ENCODE assay signal across 1 cellular context in the genomic region with DNA sequence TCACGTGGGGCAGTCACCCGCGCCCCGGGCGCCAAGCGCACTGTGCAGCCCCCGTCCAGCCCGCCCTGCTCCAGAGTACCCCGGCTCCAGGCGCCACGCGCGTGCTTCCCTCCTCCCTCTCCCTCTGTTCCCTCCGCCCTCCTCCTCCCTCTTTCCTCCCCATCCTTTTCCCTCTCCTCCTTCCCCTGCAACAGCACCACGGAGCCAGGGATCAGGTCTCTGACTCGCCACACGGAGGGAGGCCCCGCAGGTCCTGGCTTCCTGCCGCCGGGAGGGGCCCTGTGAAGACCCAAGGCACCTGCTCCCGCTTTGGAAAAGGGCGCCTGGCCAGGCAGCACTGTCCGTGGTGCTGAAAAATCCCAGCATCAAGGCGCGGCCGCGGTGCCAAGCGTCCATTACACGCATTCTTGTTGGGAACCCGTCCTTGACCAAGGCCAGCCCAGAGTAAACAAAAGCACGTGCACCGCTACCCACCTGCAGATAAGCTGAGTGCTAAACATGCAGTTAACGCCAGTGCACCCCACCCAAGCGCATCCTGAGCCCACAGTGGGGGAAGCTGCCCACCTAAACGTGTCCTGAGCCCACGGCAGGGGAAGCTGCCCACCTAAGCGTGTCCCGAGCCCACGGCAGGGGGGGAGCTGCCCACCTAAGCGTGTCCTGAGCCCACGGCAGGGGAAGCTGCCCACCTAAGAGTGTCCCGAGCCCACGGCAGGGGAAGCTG.
TF ChIP-seq lines count a peak whose summit lies in the region.

No MANE protein-coding gene starts in this region.

TF ChIP-seq in HepG2, 621 proteins besides CTCF, POLR2A, EP300 and RAD21 (continued from another document):
- TF ChIP-seq, protein P1, sequence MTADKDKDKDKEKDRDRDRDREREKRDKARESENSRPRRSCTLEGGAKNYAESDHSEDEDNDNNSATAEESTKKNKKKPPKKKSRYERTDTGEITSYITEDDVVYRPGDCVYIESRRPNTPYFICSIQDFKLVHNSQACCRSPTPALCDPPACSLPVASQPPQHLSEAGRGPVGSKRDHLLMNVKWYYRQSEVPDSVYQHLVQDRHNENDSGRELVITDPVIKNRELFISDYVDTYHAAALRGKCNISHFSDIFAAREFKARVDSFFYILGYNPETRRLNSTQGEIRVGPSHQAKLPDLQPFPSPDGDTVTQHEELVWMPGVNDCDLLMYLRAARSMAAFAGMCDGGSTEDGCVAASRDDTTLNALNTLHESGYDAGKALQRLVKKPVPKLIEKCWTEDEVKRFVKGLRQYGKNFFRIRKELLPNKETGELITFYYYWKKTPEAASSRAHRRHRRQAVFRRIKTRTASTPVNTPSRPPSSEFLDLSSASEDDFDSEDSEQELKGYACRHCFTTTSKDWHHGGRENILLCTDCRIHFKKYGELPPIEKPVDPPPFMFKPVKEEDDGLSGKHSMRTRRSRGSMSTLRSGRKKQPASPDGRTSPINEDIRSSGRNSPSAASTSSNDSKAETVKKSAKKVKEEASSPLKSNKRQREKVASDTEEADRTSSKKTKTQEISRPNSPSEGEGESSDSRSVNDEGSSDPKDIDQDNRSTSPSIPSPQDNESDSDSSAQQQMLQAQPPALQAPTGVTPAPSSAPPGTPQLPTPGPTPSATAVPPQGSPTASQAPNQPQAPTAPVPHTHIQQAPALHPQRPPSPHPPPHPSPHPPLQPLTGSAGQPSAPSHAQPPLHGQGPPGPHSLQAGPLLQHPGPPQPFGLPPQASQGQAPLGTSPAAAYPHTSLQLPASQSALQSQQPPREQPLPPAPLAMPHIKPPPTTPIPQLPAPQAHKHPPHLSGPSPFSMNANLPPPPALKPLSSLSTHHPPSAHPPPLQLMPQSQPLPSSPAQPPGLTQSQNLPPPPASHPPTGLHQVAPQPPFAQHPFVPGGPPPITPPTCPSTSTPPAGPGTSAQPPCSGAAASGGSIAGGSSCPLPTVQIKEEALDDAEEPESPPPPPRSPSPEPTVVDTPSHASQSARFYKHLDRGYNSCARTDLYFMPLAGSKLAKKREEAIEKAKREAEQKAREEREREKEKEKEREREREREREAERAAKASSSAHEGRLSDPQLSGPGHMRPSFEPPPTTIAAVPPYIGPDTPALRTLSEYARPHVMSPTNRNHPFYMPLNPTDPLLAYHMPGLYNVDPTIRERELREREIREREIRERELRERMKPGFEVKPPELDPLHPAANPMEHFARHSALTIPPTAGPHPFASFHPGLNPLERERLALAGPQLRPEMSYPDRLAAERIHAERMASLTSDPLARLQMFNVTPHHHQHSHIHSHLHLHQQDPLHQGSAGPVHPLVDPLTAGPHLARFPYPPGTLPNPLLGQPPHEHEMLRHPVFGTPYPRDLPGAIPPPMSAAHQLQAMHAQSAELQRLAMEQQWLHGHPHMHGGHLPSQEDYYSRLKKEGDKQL (CRISPR knock-in tag; IDR thresholded peaks at IDR 0.05; ENCODE audit: low read depth), result no peak
- peak; percentile 77; the same call in 1 of the 2 replicates for TF ChIP-seq ZNF230 (CRISPR knock-in tag; IDR thresholded peaks at IDR 0.05)
- TF ChIP-seq, protein P2, sequence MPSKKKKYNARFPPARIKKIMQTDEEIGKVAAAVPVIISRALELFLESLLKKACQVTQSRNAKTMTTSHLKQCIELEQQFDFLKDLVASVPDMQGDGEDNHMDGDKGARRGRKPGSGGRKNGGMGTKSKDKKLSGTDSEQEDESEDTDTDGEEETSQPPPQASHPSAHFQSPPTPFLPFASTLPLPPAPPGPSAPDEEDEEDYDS (CRISPR knock-in tag; IDR thresholded peaks at IDR 0.05), result 0 out of 2 replicates have a peak, but pooled peaks have one; percentile 25
- 0 out of 2 replicates have a peak, but pooled peaks have one; percentile 29 for TF ChIP-seq KMT2B (CRISPR knock-in tag; IDR thresholded peaks at IDR 0.05)
- TF ChIP-seq, protein P3, sequence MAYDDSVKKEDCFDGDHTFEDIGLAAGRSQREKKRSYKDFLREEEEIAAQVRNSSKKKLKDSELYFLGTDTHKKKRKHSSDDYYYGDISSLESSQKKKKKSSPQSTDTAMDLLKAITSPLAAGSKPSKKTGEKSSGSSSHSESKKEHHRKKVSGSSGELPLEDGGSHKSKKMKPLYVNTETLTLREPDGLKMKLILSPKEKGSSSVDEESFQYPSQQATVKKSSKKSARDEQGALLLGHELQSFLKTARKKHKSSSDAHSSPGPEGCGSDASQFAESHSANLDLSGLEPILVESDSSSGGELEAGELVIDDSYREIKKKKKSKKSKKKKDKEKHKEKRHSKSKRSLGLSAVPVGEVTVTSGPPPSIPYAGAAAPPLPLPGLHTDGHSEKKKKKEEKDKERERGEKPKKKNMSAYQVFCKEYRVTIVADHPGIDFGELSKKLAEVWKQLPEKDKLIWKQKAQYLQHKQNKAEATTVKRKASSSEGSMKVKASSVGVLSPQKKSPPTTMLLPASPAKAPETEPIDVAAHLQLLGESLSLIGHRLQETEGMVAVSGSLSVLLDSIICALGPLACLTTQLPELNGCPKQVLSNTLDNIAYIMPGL (CRISPR knock-in tag; IDR thresholded peaks at IDR 0.05; ENCODE audit: borderline replicate concordance in 1 of 2, low read depth in 1 of 2), result no peak
- TF ChIP-seq HDAC1 (CRISPR knock-in tag; IDR thresholded peaks at IDR 0.05), result peak; percentile 73
- peak; percentile 86; the same call in 1 of the 2 replicates for TF ChIP-seq MAF1 (CRISPR knock-in tag; IDR thresholded peaks at IDR 0.05; ENCODE audit: borderline replicate concordance)
- TF ChIP-seq MBNL3 (CRISPR knock-in tag; conservative IDR thresholded peaks at IDR 0.05), result no peak
- TF ChIP-seq, protein P4, sequence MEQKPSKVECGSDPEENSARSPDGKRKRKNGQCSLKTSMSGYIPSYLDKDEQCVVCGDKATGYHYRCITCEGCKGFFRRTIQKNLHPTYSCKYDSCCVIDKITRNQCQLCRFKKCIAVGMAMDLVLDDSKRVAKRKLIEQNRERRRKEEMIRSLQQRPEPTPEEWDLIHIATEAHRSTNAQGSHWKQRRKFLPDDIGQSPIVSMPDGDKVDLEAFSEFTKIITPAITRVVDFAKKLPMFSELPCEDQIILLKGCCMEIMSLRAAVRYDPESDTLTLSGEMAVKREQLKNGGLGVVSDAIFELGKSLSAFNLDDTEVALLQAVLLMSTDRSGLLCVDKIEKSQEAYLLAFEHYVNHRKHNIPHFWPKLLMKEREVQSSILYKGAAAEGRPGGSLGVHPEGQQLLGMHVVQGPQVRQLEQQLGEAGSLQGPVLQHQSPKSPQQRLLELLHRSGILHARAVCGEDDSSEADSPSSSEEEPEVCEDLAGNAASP (CRISPR knock-in tag; IDR thresholded peaks at IDR 0.05; ENCODE audit: borderline replicate concordance), result peak; percentile 71; the same call in 1 of the 2 replicates
- TF ChIP-seq, protein P5, sequence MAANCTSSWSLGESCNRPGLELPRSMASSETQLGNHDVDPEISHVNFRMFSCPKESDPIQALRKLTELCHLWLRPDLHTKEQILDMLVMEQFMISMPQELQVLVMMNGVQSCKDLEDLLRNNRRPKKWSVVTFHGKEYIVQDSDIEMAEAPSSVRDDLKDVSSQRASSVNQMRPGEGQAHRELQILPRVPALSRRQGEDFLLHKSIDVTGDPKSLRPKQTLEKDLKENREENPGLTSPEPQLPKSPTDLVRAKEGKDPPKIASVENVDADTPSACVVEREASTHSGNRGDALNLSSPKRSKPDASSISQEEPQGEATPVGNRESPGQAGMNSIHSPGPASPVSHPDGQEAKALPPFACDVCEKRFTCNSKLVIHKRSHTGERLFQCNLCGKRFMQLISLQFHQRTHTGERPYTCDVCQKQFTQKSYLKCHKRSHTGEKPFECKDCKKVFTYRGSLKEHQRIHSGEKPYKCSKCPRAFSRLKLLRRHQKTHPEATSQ (CRISPR knock-in tag; IDR thresholded peaks at IDR 0.05; ENCODE audit: borderline replicate concordance), result no peak
- TF ChIP-seq, protein P6, sequence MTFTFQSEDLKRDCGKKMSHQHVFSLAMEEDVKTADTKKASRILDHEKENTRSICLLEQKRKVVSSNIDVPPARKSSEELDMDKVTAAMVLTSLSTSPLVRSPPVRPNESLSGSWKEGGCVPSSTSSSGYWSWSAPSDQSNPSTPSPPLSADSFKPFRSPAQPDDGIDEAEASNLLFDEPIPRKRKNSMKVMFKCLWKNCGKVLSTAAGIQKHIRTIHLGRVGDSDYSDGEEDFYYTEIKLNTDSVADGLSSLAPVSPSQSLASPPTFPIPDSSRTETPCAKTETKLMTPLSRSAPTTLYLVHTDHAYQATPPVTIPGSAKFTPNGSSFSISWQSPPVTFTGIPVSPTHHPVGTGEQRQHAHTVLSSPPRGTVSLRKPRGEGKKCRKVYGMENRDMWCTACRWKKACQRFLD (CRISPR knock-in tag; IDR thresholded peaks at IDR 0.05; ENCODE audit: borderline replicate concordance), result peak; percentile 81; the same call in 1 of the 2 replicates
- TF ChIP-seq, protein P7, sequence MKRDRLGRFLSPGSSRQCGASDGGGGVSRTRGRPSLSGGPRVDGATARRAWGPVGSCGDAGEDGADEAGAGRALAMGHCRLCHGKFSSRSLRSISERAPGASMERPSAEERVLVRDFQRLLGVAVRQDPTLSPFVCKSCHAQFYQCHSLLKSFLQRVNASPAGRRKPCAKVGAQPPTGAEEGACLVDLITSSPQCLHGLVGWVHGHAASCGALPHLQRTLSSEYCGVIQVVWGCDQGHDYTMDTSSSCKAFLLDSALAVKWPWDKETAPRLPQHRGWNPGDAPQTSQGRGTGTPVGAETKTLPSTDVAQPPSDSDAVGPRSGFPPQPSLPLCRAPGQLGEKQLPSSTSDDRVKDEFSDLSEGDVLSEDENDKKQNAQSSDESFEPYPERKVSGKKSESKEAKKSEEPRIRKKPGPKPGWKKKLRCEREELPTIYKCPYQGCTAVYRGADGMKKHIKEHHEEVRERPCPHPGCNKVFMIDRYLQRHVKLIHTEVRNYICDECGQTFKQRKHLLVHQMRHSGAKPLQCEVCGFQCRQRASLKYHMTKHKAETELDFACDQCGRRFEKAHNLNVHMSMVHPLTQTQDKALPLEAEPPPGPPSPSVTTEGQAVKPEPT (CRISPR knock-in tag; IDR thresholded peaks at IDR 0.05; ENCODE audit: low read depth), result peak; percentile 41; the same call in 1 of the 2 replicates
- TF ChIP-seq, protein P8, sequence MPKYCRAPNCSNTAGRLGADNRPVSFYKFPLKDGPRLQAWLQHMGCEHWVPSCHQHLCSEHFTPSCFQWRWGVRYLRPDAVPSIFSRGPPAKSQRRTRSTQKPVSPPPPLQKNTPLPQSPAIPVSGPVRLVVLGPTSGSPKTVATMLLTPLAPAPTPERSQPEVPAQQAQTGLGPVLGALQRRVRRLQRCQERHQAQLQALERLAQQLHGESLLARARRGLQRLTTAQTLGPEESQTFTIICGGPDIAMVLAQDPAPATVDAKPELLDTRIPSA (CRISPR knock-in tag; IDR thresholded peaks at IDR 0.05; ENCODE audit: borderline replicate concordance), result no peak
- no peak for TF ChIP-seq FLYWCH1 (CRISPR knock-in tag; IDR thresholded peaks at IDR 0.05)
- TF ChIP-seq SMC3 (IDR thresholded peaks at IDR 0.05; ENCODE audit: low read length), result no peak
- TF ChIP-seq HDAC6 (IDR thresholded peaks at IDR 0.05; ENCODE audit: low read depth, low read length), result no peak
- TF ChIP-seq MAFF (IDR thresholded peaks at IDR 0.05; ENCODE audit: low read depth, low read length), result no peak
